ENCODE assay signal across 11 cellular contexts in genomic region chr1:62513013-62513412, GRCh38.
"Had no signal": no experiment of that assay in that cellular context is flagged by ENCODE, and none has a peak within 500 bp of the region (broad histone marks: within the 10 kb centered on the region; RNA-seq: fewer than 3 reads in every experiment).

No MANE protein-coding gene starts in this region.

- H3K4me1 ChIP-seq: HAP-1 had no signal

- H3K27ac ChIP-seq: GM23248 had no signal

- H3K9me3 ChIP-seq: HAP-1 had no signal

- DNase-seq: GM23248, GOT3, H7, H9, HCEC 1CT, HFFc6 had no signal

- H3K4me3 ChIP-seq: GM23248, GM23338, HAP-1 had no signal

- H2AFZ ChIP-seq: GM23248, GM23338 had no signal

- H3K36me3 ChIP-seq: HAP-1 had no signal

- ATAC-seq: GM23338, HCT116 had no signal

- H3K9ac ChIP-seq: GM23248 had no signal

- H3K4me2 ChIP-seq: GM23338 had no signal

- FAIRE-seq: H1, H54 had no signal
